Comparison of ENCODE assay signal across 29 cellular contexts in genomic region chr15:41055706-41056105, GRCh38.
"Had no signal": no experiment of that assay in that cellular context is flagged by ENCODE, and none has a peak within 500 bp of the region (broad histone marks: within the 10 kb centered on the region; RNA-seq: fewer than 3 reads in every experiment).

No MANE protein-coding gene starts in this region.

- H3K4me1 Mint-ChIP-seq: endodermal cell had no signal

- H3K4me1 ChIP-seq: colonic mucosa, esophagus muscularis mucosa, esophagus squamous epithelium, foreskin keratinocyte, gastrocnemius medialis, gastroesophageal sphincter, heart left ventricle, heart right ventricle had no signal

- H3K9me3 Mint-ChIP-seq: dendritic cell treated with granulocyte-macrophage colony-stimulating factor and Interleukin-4, amounts not matched to agents 40 ng/mL and 50 ng/mL, for 4 days; effector memory CD8-positive, alpha-beta T cell had no signal

- H3K27me3 Mint-ChIP-seq: dendritic cell treated with granulocyte-macrophage colony-stimulating factor and Interleukin-4, amounts not matched to agents 40 ng/mL and 50 ng/mL, for 4 days; effector memory CD8-positive, alpha-beta T cell had no signal

- H3K4me3 Mint-ChIP-seq: dendritic cell treated with granulocyte-macrophage colony-stimulating factor and Interleukin-4, amounts not matched to agents 40 ng/mL and 50 ng/mL, for 4 days; effector memory CD8-positive, alpha-beta T cell; endodermal cell had no signal

- FAIRE-seq: colon, endometrium, frontal cortex had no signal

- H3K27ac ChIP-seq: colonic mucosa, coronary artery, dorsolateral prefrontal cortex, epithelial cell of prostate, esophagus muscularis mucosa, esophagus squamous epithelium, foreskin keratinocyte, gastrocnemius medialis, gastroesophageal sphincter, heart left ventricle, heart right ventricle, hepatocyte had no signal

- ATAC-seq: effector memory CD8-positive, alpha-beta T cell; esophagus mucosa; foreskin keratinocyte; gastrocnemius medialis; gastroesophageal sphincter; heart left ventricle; heart right ventricle had no signal

- H3K27ac Mint-ChIP-seq: dendritic cell treated with granulocyte-macrophage colony-stimulating factor and Interleukin-4, amounts not matched to agents 40 ng/mL and 50 ng/mL, for 4 days; effector memory CD8-positive, alpha-beta T cell; endodermal cell had no signal

- H3K79me2 ChIP-seq: hepatocyte had no signal

- H3K4me3 ChIP-seq: colonic mucosa, coronary artery, dorsolateral prefrontal cortex, esophagus muscularis mucosa, esophagus squamous epithelium, gastrocnemius medialis, gastroesophageal sphincter, heart left ventricle, heart right ventricle, hepatocyte had no signal

- H3K27me3 ChIP-seq: colonic mucosa, dorsolateral prefrontal cortex, esophagus muscularis mucosa, esophagus squamous epithelium, foreskin keratinocyte, gastrocnemius medialis, gastroesophageal sphincter, heart left ventricle, heart right ventricle, hepatocyte had no signal

- H3K4me2 ChIP-seq: hepatocyte had no signal

- H3K9me3 ChIP-seq: colonic mucosa, esophagus muscularis mucosa, esophagus squamous epithelium, gastrocnemius medialis, gastroesophageal sphincter had no signal

- DNase-seq: colonic mucosa; cortex of kidney; dermis blood vessel endothelial cell; dorsolateral prefrontal cortex; effector CD4-positive, alpha-beta T cell; effector CD8-positive, alpha-beta T cell; effector memory CD4-positive, alpha-beta T cell; effector memory CD8-positive, alpha-beta T cell; endodermal cell; erythroblast; esophagus squamous epithelium; foreskin fibroblast; foreskin keratinocyte; foreskin melanocyte; gastrocnemius medialis; glutamatergic neuron; head of caudate nucleus; heart left ventricle; heart right ventricle had no signal

- H2AFZ ChIP-seq: hepatocyte had no signal
